ENCODE assay signal across 8 cellular contexts in the genomic region with DNA sequence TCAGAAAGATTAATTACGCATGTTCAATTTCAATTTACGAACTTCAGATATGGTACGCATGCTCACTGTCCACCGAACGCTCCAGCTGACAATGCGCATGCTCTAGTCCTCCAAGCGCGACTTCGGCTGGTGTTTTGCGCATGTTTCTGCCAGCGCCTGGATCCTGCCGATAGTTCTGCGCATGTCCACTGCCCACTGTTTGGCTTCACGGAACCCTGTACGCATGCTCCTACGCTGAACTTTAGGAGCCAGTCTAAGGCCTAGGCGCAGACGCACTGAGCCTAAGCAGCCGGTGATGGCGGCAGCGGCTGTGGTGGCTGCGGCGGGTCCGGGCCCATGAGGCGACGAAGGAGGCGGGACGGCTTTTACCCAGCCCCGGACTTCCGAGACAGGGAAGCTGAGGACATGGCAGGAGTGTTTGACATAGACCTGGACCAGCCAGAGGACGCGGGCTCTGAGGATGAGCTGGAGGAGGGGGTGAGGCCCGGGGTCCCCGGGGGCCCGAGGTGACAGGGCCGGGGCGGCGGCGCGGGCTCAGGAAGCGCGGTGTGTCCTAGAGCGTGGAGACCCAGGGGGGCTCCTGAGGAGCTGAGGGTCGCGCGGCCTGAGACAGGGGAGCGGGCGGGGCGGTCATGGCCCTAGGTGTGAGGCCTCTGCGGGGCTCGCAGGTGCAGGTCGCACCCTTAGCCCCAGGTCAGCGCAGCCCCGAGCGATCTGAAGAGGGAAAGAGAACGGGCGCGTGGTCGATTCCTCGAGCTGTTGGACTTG. TPM values are rescaled to one million over a fixed set of nuclear protein-coding genes. Genes with fewer than 3 reads are reported as not detected.
DNase-seq lines count a peak whose midpoint lies in the region; ATAC-seq and TF ChIP-seq lines count a peak whose summit lies in the region.

Gene RPS6KB1, plus strand, starts transcription at position 273 of the 768 bp plus-strand sequence. Its CDS starts 64 bp downstream, at position 337.
Gene TUBD1, minus strand, starts transcription at position 95 of the 768 bp plus-strand sequence. CDS start 1,941 bp downstream, outside the sequence.

- H3K27me3 ChIP-seq in testis, result no peaks in the 10 kb centered on the region

- H3K4me3 Mint-ChIP-seq in activated naive CD8-positive, alpha-beta T cell treated with anti-CD3 and anti-CD28 coated beads for 36 hours, result peak within 1 kb of the TSS; percentile 100

- H3K36me3 ChIP-seq in testis (ENCODE audit: low read depth, missing control alignments), result no peaks in the 10 kb centered on the region

- peak within 1 kb of the TSS; percentile 99 for H3K27ac Mint-ChIP-seq in activated naive CD8-positive, alpha-beta T cell treated with anti-CD3 and anti-CD28 coated beads for 36 hours

- peak; percentile 34 for TF ChIP-seq POLR2A in testis (IDR thresholded peaks at IDR 0.05)

- TF ChIP-seq CTCF in omental fat pad (IDR thresholded peaks at IDR 0.05) (no peak), testis (IDR thresholded peaks at IDR 0.05) (no peak)

- no peaks in the 10 kb centered on the region for H3K9me3 ChIP-seq in testis

- H3K27me3 Mint-ChIP-seq in activated naive CD8-positive, alpha-beta T cell treated with anti-CD3 and anti-CD28 coated beads for 36 hours, result no peaks in the 10 kb centered on the region

- peak within 1 kb of the TSS; percentile 86 for H3K4me3 ChIP-seq in GM08714 (ENCODE audit: low read length)
- H3K4me3 ChIP-seq in testis, result peak within 1 kb of the TSS; percentile 80 to 92

- intact Hi-C loops in testis (cut with DNase I; ENCODE audit: low total_unique reads), result no loop called here

- no peaks in the 10 kb centered on the region for H3K9me3 Mint-ChIP-seq in activated naive CD8-positive, alpha-beta T cell treated with anti-CD3 and anti-CD28 coated beads for 36 hours

- peaks cover 5% of the 10 kb centered on the region for H3K4me1 ChIP-seq in testis

- peak; percentile 88 for ATAC-seq in HG02610 (IDR thresholded peaks at IDR 0.05; ENCODE audit: unreplicated experiment)
- peak; percentile 99 for ATAC-seq in omental fat pad (ENCODE audit: low FRiP score)

- WGBS in testis, 2 donors, result 0 to 1% methylated on average over 32 to 55 of the region's 60 CpGs

- H3K27ac ChIP-seq in testis, result peak within 1 kb of the TSS; percentile 45 to 93

- peaks cover 44% of the 10 kb centered on the region for H3K4me1 Mint-ChIP-seq in activated naive CD8-positive, alpha-beta T cell treated with anti-CD3 and anti-CD28 coated beads for 36 hours

- peak; percentile 92 for DNase-seq in NCI-H1105 (lab: John Stamatoyannopoulos, UW)
- peak; percentile 99 for DNase-seq in SKM-1 treated with dmso at 0.1 percent for 144 hours (lab: John Stamatoyannopoulos, UW; ENCODE audit: unreplicated experiment)
- DNase-seq in activated naive CD8-positive, alpha-beta T cell treated with anti-CD3 and anti-CD28 coated beads for 36 hours, result peak; percentile 96
- peak; percentile 99 for DNase-seq in glomerular visceral epithelial cell (ENCODE audit: extremely low spot score)
- peak; percentile 86 for DNase-seq in omental fat pad (ENCODE audit: low spot score)
- DNase-seq in testis, result peak; percentile 98

- peaks cover 19% of the 10 kb centered on the region for H3K36me3 Mint-ChIP-seq in activated naive CD8-positive, alpha-beta T cell treated with anti-CD3 and anti-CD28 coated beads for 36 hours

RNA-seq across cellular contexts. Expression of gene RPS6KB1, which starts in this region (rescaled TPM):
- total RNA-seq in activated naive CD8-positive, alpha-beta T cell treated with anti-CD3 and anti-CD28 coated beads for 36 hours, result 10 to 100 TPM; 47.9 to 61.6 TPM
- total RNA-seq in omental fat pad (10 to 100 TPM; 30.6 to 56.3 (median 35.4) TPM), testis (10 to 100 TPM; 44.5 to 46.1 TPM)
- 13.3 TPM for polyA plus RNA-seq in testis (ENCODE audit: insufficient read depth, low read depth, low replicate concordance)

RNA-seq across cellular contexts. Expression of gene TUBD1, which starts in this region (rescaled TPM):
- total RNA-seq in activated naive CD8-positive, alpha-beta T cell treated with anti-CD3 and anti-CD28 coated beads for 36 hours, result 1 to 10 TPM; 7.6 to 7.8 TPM
- 10 to 100 TPM in 1 of 4 donors, 1 to 10 TPM in 3; 5.3 to 14.5 (median 7.2) TPM for total RNA-seq in omental fat pad
- 10 to 100 TPM; 12.9 to 13.9 TPM for total RNA-seq in testis
- 7.8 TPM for polyA plus RNA-seq in testis (ENCODE audit: insufficient read depth, low read depth, low replicate concordance)

Comparison
In these comparisons a context has a peak if more than half of its experiments do, and no peak if none do; other contexts are left out.
1. Peak in every context shown above with its lines: DNase-seq, ATAC-seq, H3K4me3 ChIP-seq and H3K27ac ChIP-seq.